ENCODE assay signal across 10 cellular contexts in genomic region chr13:77477299-77477848, GRCh38. TPM values are rescaled to one million over a fixed set of nuclear protein-coding genes. Genes with fewer than 3 reads are reported as not detected.
A peak's percentile ranks its signal among the peaks of the same experiment; 100 is the strongest.
DNase-seq lines count a peak whose midpoint lies in the region; ATAC-seq and TF ChIP-seq lines count a peak whose summit lies in the region.
"Had no signal": no experiment of that assay in that cellular context is flagged by ENCODE, and none has a peak within 500 bp of the region (broad histone marks: within the 10 kb centered on the region; RNA-seq: fewer than 3 reads in every experiment).

No MANE protein-coding gene starts in this region.

- intact Hi-C loops in activated CD4-positive, alpha-beta memory T cell treated with anti-CD3 and anti-CD28 coated beads for 36 hours (cut with micrococcal nuclease) = loop anchor here (5.0 to 10.0 kb wide), 2 partner anchors 220 to 343 kb away; partner anchors contain the start of gene SLAIN1
- intact Hi-C loops in PC-9 (cut with micrococcal nuclease; ENCODE audit: unreplicated experiment) = loop anchor here (10.0 kb wide), 1 partner anchor 453 kb away; the partner anchor contains the start of gene FBXL3
- intact Hi-C loops in stomach (cut with DNase I; ENCODE audit: low total_unique reads) = no loop called here

- DNase-seq in activated CD4-positive, alpha-beta memory T cell treated with anti-CD3 and anti-CD28 coated beads for 36 hours = no peak
- no peak for DNase-seq in activated CD4-positive, alpha-beta memory T cell treated with anti-CD3 and anti-CD28 coated beads, Interleukin-2, amount 10 ng/mL, durations not matched to agents 7 days and 5 days
- DNase-seq in PC-9 (no peak), fibroblast of peridontal ligament (ENCODE audit: extremely low read depth) (peak; percentile 2), stomach (no peak), upper lobe of left lung (no peak), GM10266 (ENCODE audit: extremely low spot score) (no peak)
- DNase-seq: NCI-H1105 had no signal

- H3K9me3 ChIP-seq in PC-9 (ENCODE audit: insufficient read depth, low read depth) (no peaks in the 10 kb centered on the region), subcutaneous abdominal adipose tissue (ENCODE audit: control insufficient read depth in 5 of 5, low read length in 5 of 5) (no peaks in the 10 kb centered on the region), stomach (no peaks in the 10 kb centered on the region), upper lobe of left lung (no peaks in the 10 kb centered on the region)

- H3K4me3 Mint-ChIP-seq in activated CD4-positive, alpha-beta memory T cell treated with anti-CD3 and anti-CD28 coated beads for 36 hours = peak overlapping the region; percentile 38
- no peak overlapping the region for H3K4me3 Mint-ChIP-seq in activated CD4-positive, alpha-beta memory T cell treated with anti-CD3 and anti-CD28 coated beads, Interleukin-2, amount 10 ng/mL, durations not matched to agents 7 days and 5 days

- no peak for ATAC-seq in upper lobe of left lung (ENCODE audit: low FRiP score in 2 of 2)

- H3K4me3 ChIP-seq in PC-9 (peak overlapping the region; percentile 61; the same call in 1 of the 2 replicates), subcutaneous abdominal adipose tissue (ENCODE audit: low read depth in 1 of 5, low read length in 5 of 5) (peak overlapping the region in 1 of 5 donors; percentile 78), stomach (no peak overlapping the region), upper lobe of left lung (no peak overlapping the region)

- TF ChIP-seq POLR2A in stomach (IDR thresholded peaks at IDR 0.05) (no peak), upper lobe of left lung (IDR thresholded peaks at IDR 0.05) (no peak)

- H3K4me1 ChIP-seq in PC-9 (replicated peaks; ENCODE audit: insufficient read depth) (peaks cover 11% of the 10 kb centered on the region), subcutaneous abdominal adipose tissue (ENCODE audit: control insufficient read depth in 5 of 5, insufficient read depth in 5 of 5, low read length in 5 of 5) (peaks cover 3 to 39% (median 22%) of the 10 kb centered on the region in 5 donors), stomach (peaks cover 0 to 13% (median 3%) of the 10 kb centered on the region in 4 donors), upper lobe of left lung (peaks cover 0 to 7% (median 6%) of the 10 kb centered on the region in 4 donors)

- H3K9me3 Mint-ChIP-seq in activated CD4-positive, alpha-beta memory T cell treated with anti-CD3 and anti-CD28 coated beads for 36 hours = peaks cover 4% of the 10 kb centered on the region
- peaks cover 3% of the 10 kb centered on the region for H3K9me3 Mint-ChIP-seq in activated CD4-positive, alpha-beta memory T cell treated with anti-CD3 and anti-CD28 coated beads, Interleukin-2, amount 10 ng/mL, durations not matched to agents 7 days and 5 days

- WGBS in stomach, 5 donors = 73 to 79% (median 74%) methylated on average over 3 of the region's 3 CpGs
- 73 to 79% methylated on average over 3 of the region's 3 CpGs for WGBS in upper lobe of left lung, 2 donors

- H3K4me2 ChIP-seq in PC-9 = peak overlapping the region; percentile 67

- no peaks in the 10 kb centered on the region for H4K20me1 ChIP-seq in PC-9 (ENCODE audit: insufficient read depth)

- H3K9me2 ChIP-seq in PC-9 (ENCODE audit: insufficient read depth) = no peaks in the 10 kb centered on the region

- H3K4me1 Mint-ChIP-seq in activated CD4-positive, alpha-beta memory T cell treated with anti-CD3 and anti-CD28 coated beads for 36 hours (ENCODE audit: low read depth) = peaks cover 18% of the 10 kb centered on the region
- peaks cover 14% of the 10 kb centered on the region for H3K4me1 Mint-ChIP-seq in activated CD4-positive, alpha-beta memory T cell treated with anti-CD3 and anti-CD28 coated beads, Interleukin-2, amount 10 ng/mL, durations not matched to agents 7 days and 5 days

- TF ChIP-seq EP300 in stomach (IDR thresholded peaks at IDR 0.05) (no peak), upper lobe of left lung (IDR thresholded peaks at IDR 0.05) (no peak)

- POLR2A ChIA-PET in activated CD4-positive, alpha-beta memory T cell treated with anti-CD3 and anti-CD28 coated beads for 36 hours (lab: Charles Lee) = interaction anchor here (1.1 to 3.1 kb wide), 4 partner anchors 48 to 152 kb away, joined by 4 to 34 read pairs (median 7); partner anchors contain the start of gene MYCBP2
- POLR2A ChIA-PET in activated CD4-positive, alpha-beta memory T cell treated with anti-CD3 and anti-CD28 coated beads, Interleukin-2, amount 10 ng/mL, durations not matched to agents 7 days and 5 days (lab: Charles Lee) = interaction anchor here (0.8 to 3.4 kb wide), 7 partner anchors 148 to 486 kb away, joined by 3 to 31 read pairs (median 3); partner anchors contain the start of genes CLN5, FBXL3, MYCBP2 and SLAIN1
- POLR2A ChIA-PET in PC-9 (lab: Charles Lee; ENCODE audit: unreplicated experiment) = no interaction called here

- BruUV-seq in PC-9 (replicated peaks; lab: Mats Ljungman, UMichigan) = no TSS peak

- CTCF ChIA-PET in activated CD4-positive, alpha-beta memory T cell treated with anti-CD3 and anti-CD28 coated beads for 36 hours (lab: Charles Lee) = interaction anchor here (0.5 to 4.3 kb wide), 38 partner anchors 12 to 592 kb away, joined by 3 to 65 read pairs (median 5); partner anchors contain the start of gene MYCBP2
- CTCF ChIA-PET in activated CD4-positive, alpha-beta memory T cell treated with anti-CD3 and anti-CD28 coated beads, Interleukin-2, amount 10 ng/mL, durations not matched to agents 7 days and 5 days (lab: Charles Lee) = interaction anchor here (0.7 to 3.9 kb wide), 23 partner anchors 13 to 830 kb away, joined by 3 to 47 read pairs (median 4); partner anchors contain the start of gene MYCBP2
- CTCF ChIA-PET in PC-9 (lab: Charles Lee) = interaction anchor here (0.6 to 0.9 kb wide), 2 partner anchors 40 to 70 kb away, joined by 3 to 4 read pairs; no protein-coding TSS in a partner anchor

- H3K27me3 ChIP-seq in PC-9 (ENCODE audit: insufficient read depth, low read depth) (no peaks in the 10 kb centered on the region), subcutaneous abdominal adipose tissue (ENCODE audit: control insufficient read depth in 5 of 5, insufficient read depth in 4 of 5, low read length in 5 of 5) (no peaks in the 10 kb centered on the region), stomach (no peaks in the 10 kb centered on the region), upper lobe of left lung (no peaks in the 10 kb centered on the region)

- no peaks in the 10 kb centered on the region for H3F3A ChIP-seq in PC-9 (ENCODE audit: insufficient read depth, low read depth)

- H3K27ac Mint-ChIP-seq in activated CD4-positive, alpha-beta memory T cell treated with anti-CD3 and anti-CD28 coated beads for 36 hours = peak overlapping the region; percentile 35
- H3K27ac Mint-ChIP-seq in activated CD4-positive, alpha-beta memory T cell treated with anti-CD3 and anti-CD28 coated beads, Interleukin-2, amount 10 ng/mL, durations not matched to agents 7 days and 5 days = no peak overlapping the region

- H3K79me2 ChIP-seq in PC-9 (ENCODE audit: low read depth) = no peaks in the 10 kb centered on the region

- no peaks in the 10 kb centered on the region for H3K27me3 Mint-ChIP-seq in activated CD4-positive, alpha-beta memory T cell treated with anti-CD3 and anti-CD28 coated beads for 36 hours
- peaks cover 12% of the 10 kb centered on the region for H3K27me3 Mint-ChIP-seq in activated CD4-positive, alpha-beta memory T cell treated with anti-CD3 and anti-CD28 coated beads, Interleukin-2, amount 10 ng/mL, durations not matched to agents 7 days and 5 days

- TF ChIP-seq CTCF in PC-9 (conservative IDR thresholded peaks at IDR 0.05) (no peak), stomach (IDR thresholded peaks at IDR 0.05) (no peak), upper lobe of left lung (IDR thresholded peaks at IDR 0.05) (no peak), GM10266 (IDR thresholded peaks at IDR 0.05; ENCODE audit: control insufficient read depth, insufficient read depth, low read depth, missing control alignments) (no peak)

- H3K27ac ChIP-seq in PC-9 (peak overlapping the region; percentile 50; the same call in 1 of the 2 replicates), subcutaneous abdominal adipose tissue (ENCODE audit: low read depth, low read length) (peak overlapping the region; percentile 91), stomach (no peak overlapping the region), upper lobe of left lung (no peak overlapping the region)

- H3K9ac ChIP-seq in subcutaneous abdominal adipose tissue (ENCODE audit: low read length in 5 of 5) = peak overlapping the region in 2 of 5 donors; percentile 25 to 79

- H3K36me3 ChIP-seq in PC-9 (ENCODE audit: low read depth) = no peaks in the 10 kb centered on the region
- H3K36me3 ChIP-seq in subcutaneous abdominal adipose tissue (ENCODE audit: control insufficient read depth in 5 of 5, insufficient read depth in 5 of 5, low read length in 5 of 5) = no peaks in the 10 kb centered on the region
- no peaks in the 10 kb centered on the region for H3K36me3 ChIP-seq in stomach
- no peaks in the 10 kb centered on the region for H3K36me3 ChIP-seq in upper lobe of left lung

- H2AFZ ChIP-seq in PC-9 = peak overlapping the region; percentile 87; the same call in 1 of the 2 replicates

- H3K36me3 Mint-ChIP-seq in activated CD4-positive, alpha-beta memory T cell treated with anti-CD3 and anti-CD28 coated beads for 36 hours = no peaks in the 10 kb centered on the region
- H3K36me3 Mint-ChIP-seq in activated CD4-positive, alpha-beta memory T cell treated with anti-CD3 and anti-CD28 coated beads, Interleukin-2, amount 10 ng/mL, durations not matched to agents 7 days and 5 days (ENCODE audit: low read depth) = no peaks in the 10 kb centered on the region

RNA-seq across cellular contexts. Expression of gene SCEL, which starts 58.1 kb away (rescaled TPM):
- not detected for total RNA-seq in activated CD4-positive, alpha-beta memory T cell treated with anti-CD3 and anti-CD28 coated beads for 36 hours
- not detected for total RNA-seq in activated CD4-positive, alpha-beta memory T cell treated with anti-CD3 and anti-CD28 coated beads, Interleukin-2, amount 10 ng/mL, durations not matched to agents 7 days and 5 days
- total RNA-seq in PC-9 (2021) (19.5 and 32.5 TPM in 2 replicates), stomach (1 to 10 TPM in 1 of 5 donors, under 1 TPM in 1, not detected in 3; 0.45 to 1.7 TPM), upper lobe of left lung (100 to 1,000 TPM in 2 of 6 donors, 10 to 100 TPM in 4; 32.5 to 175 (median 82.5) TPM)
- 10 to 100 TPM in 1 of 3 donors, under 1 TPM in 1, not detected in 1; 0.19 to 76.8 TPM for polyA plus RNA-seq in stomach
- total RNA-seq: activated CD8-positive, alpha-beta memory T cell treated with anti-CD3 and anti-CD28 coated beads for 36 hours had no signal

Comparison
In these comparisons a context has a peak if more than half of its experiments do, and no peak if none do; other contexts are left out.
1. H3K27ac ChIP-seq: peak in PC-9 (single experiment) and subcutaneous abdominal adipose tissue (single experiment); none in stomach (0 of 5) and upper lobe of left lung (0 of 4).